ENCODE assay signal across 32 cellular contexts in the genomic region with DNA sequence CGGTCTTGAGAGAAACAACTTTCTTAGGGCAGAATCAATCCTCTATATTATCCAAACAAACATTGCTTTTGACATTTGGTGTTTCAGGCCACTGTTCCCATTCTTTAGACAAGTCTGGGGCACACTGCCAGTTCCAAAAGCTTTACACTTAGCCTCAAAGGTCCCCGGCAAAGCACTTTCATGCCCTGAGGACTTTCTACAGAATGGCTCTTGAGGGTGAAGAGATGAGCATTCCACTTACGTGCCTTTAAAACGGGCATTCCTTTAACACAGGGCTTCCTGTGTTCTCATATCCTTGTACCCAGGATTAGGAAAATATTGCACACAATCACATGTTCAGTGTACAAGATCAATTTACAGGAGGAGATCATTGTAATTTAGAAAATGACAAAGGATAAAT. TPM values are rescaled to one million over a fixed set of nuclear protein-coding genes. Genes with fewer than 3 reads are reported as not detected.
A peak's percentile ranks its signal among the peaks of the same experiment; 100 is the strongest.
DNase-seq lines count a peak whose midpoint lies in the region; ATAC-seq, FAIRE-seq and TF ChIP-seq lines count a peak whose summit lies in the region.
"Had no signal": no experiment of that assay in that cellular context is flagged by ENCODE, and none has a peak within 500 bp of the region (broad histone marks: within the 10 kb centered on the region; RNA-seq: fewer than 3 reads in every experiment).

No MANE protein-coding gene starts in this region.

- H3K9me3 ChIP-seq in lower lobe of right lung = no peaks in the 10 kb centered on the region
- H3K9me3 ChIP-seq in sigmoid colon = no peaks in the 10 kb centered on the region
- H3K9me3 ChIP-seq: thoracic aorta had no signal

- TF ChIP-seq EP300 in sigmoid colon (IDR thresholded peaks at IDR 0.05) = no peak

- WGBS in sigmoid colon, 2 donors = 79 to 82% methylated on average over 4 of the region's 4 CpGs

- no peaks in the 10 kb centered on the region for H3K4me1 ChIP-seq in lower lobe of right lung
- H3K4me1 ChIP-seq in sigmoid colon = no peaks in the 10 kb centered on the region
- H3K4me1 ChIP-seq: heart right ventricle had no signal

- TF ChIP-seq POLR2A in sigmoid colon (IDR thresholded peaks at IDR 0.05) = no peak

- FAIRE-seq in bronchial epithelial cell (lab: Jason Lieb, UNC) = no peak
- FAIRE-seq: A204.1, H1, K562 had no signal

- TF ChIP-seq CTCF in bronchial epithelial cell (IDR thresholded peaks at IDR 0.05; ENCODE audit: insufficient read depth, low read length, severe bottlenecking) (no peak), lower lobe of right lung (IDR thresholded peaks at IDR 0.05) (no peak), sigmoid colon (IDR thresholded peaks at IDR 0.05) (no peak)

- H3K4me1 Mint-ChIP-seq in stimulated activated effector memory CD8-positive, alpha-beta T cell treated with anti-CD3 and anti-CD28 coated beads, Interleukin-12 subunit alpha, Interleukin-12 subunit beta, amount 100 ng/mL, for 72 hours = peaks cover 7% of the 10 kb centered on the region
- H3K4me1 Mint-ChIP-seq: activated CD4-positive, alpha-beta T cell treated with anti-CD3 and anti-CD28 coated beads for 36 hours had no signal

- H3K36me3 Mint-ChIP-seq in stimulated activated effector memory CD8-positive, alpha-beta T cell treated with anti-CD3 and anti-CD28 coated beads, Interleukin-12 subunit alpha, Interleukin-12 subunit beta, amount 100 ng/mL, for 72 hours = no peaks in the 10 kb centered on the region
- H3K36me3 Mint-ChIP-seq: CD8-positive, alpha-beta T cell had no signal

- H3K36me3 ChIP-seq in bronchial epithelial cell (ENCODE audit: control insufficient read depth, insufficient read depth, low read length) (no peaks in the 10 kb centered on the region), lower lobe of right lung (no peaks in the 10 kb centered on the region), sigmoid colon (no peaks in the 10 kb centered on the region)
- H3K36me3 ChIP-seq: heart right ventricle, thoracic aorta had no signal

- peak; percentile 89 to 94 for ATAC-seq in lower lobe of right lung
- no peak for ATAC-seq in stimulated activated effector memory CD8-positive, alpha-beta T cell treated with anti-CD3 and anti-CD28 coated beads, Interleukin-12 subunit alpha, Interleukin-12 subunit beta, amount 100 ng/mL, for 72 hours
- ATAC-seq: activated CD4-positive, alpha-beta T cell treated with anti-CD3 and anti-CD28 coated beads for 36 hours; CD8-positive, alpha-beta T cell; heart right ventricle; K562 had no signal

- no peak overlapping the region for H3K4me3 ChIP-seq in bronchial epithelial cell (ENCODE audit: low read depth, low read length)
- no peak overlapping the region for H3K4me3 ChIP-seq in lower lobe of right lung
- no peak overlapping the region for H3K4me3 ChIP-seq in sigmoid colon
- H3K4me3 ChIP-seq: heart right ventricle, K562, thoracic aorta had no signal

- DNase-seq in NCI-H345 (lab: John Stamatoyannopoulos, UW) (peak; percentile 41), NCI-H345 treated with DMSO at 0.1 percent for 48 hours (lab: John Stamatoyannopoulos, UW; ENCODE audit: unreplicated experiment) (no peak), bronchial epithelial cell (ENCODE audit: low read depth) (peak; percentile 12), lower lobe of right lung (no peak), sigmoid colon (no peak), glomerular visceral epithelial cell (ENCODE audit: extremely low spot score) (no peak)
- no peak for DNase-seq in stimulated activated effector memory CD8-positive, alpha-beta T cell treated with anti-CD3 and anti-CD28 coated beads, Interleukin-12 subunit alpha, Interleukin-12 subunit beta, amount 100 ng/mL, for 72 hours (ENCODE audit: low spot score in 2 of 2)
- no peak for DNase-seq in activated CD4-positive, alpha-beta T cell treated with anti-CD3 and anti-CD28 coated beads, Interleukin-2, amount 50 U/mL, for 48 hours
- DNase-seq: activated CD4-positive, alpha-beta T cell treated with anti-CD3 and anti-CD28 coated beads for 36 hours; activated naive CD4-positive, alpha-beta T cell treated with Interleukin-2 at 50 U/mL for 16 hours; activated T-cell treated with anti-CD3 and anti-CD28 coated beads, Interleukin-2, amount 50 U/mL, for 24 hours; AML-193; amniotic stem cell; CD8-positive, alpha-beta T cell; cortex of kidney; GF-D8; heart right ventricle; mesenchymal stem cell; NCI-H1436; NCI-H2171 treated with DMSO at 0.1 percent for 48 hours; NCI-H774; nucleus accumbens; retina; stimulated activated CD4-positive, alpha-beta T cell treated with anti-CD3 and anti-CD28 coated beads, Interleukin-4, amount 100 ng/mL, for 4 hours; stimulated activated naive CD4-positive, alpha-beta T cell treated with Interleukin-2 at 50 U/mL for 16 hours; T-helper 2 cell had no signal

- H3K4me3 Mint-ChIP-seq in stimulated activated effector memory CD8-positive, alpha-beta T cell treated with anti-CD3 and anti-CD28 coated beads, Interleukin-12 subunit alpha, Interleukin-12 subunit beta, amount 100 ng/mL, for 72 hours = no peak overlapping the region
- H3K4me3 Mint-ChIP-seq: activated CD4-positive, alpha-beta T cell treated with anti-CD3 and anti-CD28 coated beads for 36 hours; activated T-cell treated with anti-CD3 and anti-CD28 coated beads, Interleukin-2, amount 50 U/mL, for 24 hours; CD8-positive, alpha-beta T cell had no signal

- H3K27me3 ChIP-seq in bronchial epithelial cell (ENCODE audit: control insufficient read depth, insufficient read depth, low read length) (no peaks in the 10 kb centered on the region), lower lobe of right lung (ENCODE audit: low read depth) (no peaks in the 10 kb centered on the region), sigmoid colon (no peaks in the 10 kb centered on the region)

- intact Hi-C loops in lower lobe of right lung (cut with DNase I) (no loop called here), sigmoid colon (cut with DNase I) (no loop called here)

- no peak overlapping the region for H3K27ac ChIP-seq in lower lobe of right lung
- H3K27ac ChIP-seq in sigmoid colon = no peak overlapping the region
- H3K27ac ChIP-seq: heart right ventricle, thoracic aorta had no signal

- no peak overlapping the region for H3K27ac Mint-ChIP-seq in stimulated activated effector memory CD8-positive, alpha-beta T cell treated with anti-CD3 and anti-CD28 coated beads, Interleukin-12 subunit alpha, Interleukin-12 subunit beta, amount 100 ng/mL, for 72 hours
- H3K27ac Mint-ChIP-seq: activated CD4-positive, alpha-beta T cell treated with anti-CD3 and anti-CD28 coated beads for 36 hours; activated T-cell treated with anti-CD3 and anti-CD28 coated beads, Interleukin-2, amount 50 U/mL, for 24 hours; CD8-positive, alpha-beta T cell had no signal

- H3K9me3 Mint-ChIP-seq in stimulated activated effector memory CD8-positive, alpha-beta T cell treated with anti-CD3 and anti-CD28 coated beads, Interleukin-12 subunit alpha, Interleukin-12 subunit beta, amount 100 ng/mL, for 72 hours = peaks cover 10% of the 10 kb centered on the region

RNA-seq across cellular contexts. Expression of a gene that starts 13.1 kb away (rescaled TPM):
- not detected in 2 replicates for total RNA-seq in bronchial epithelial cell
- 1.9 TPM for total RNA-seq in lower lobe of right lung
- total RNA-seq in sigmoid colon = not detected
- polyA plus RNA-seq in sigmoid colon = under 1 TPM in 1 of 3 donors, not detected in 2; 0.01 TPM
- total RNA-seq: activated CD4-positive, alpha-beta T cell treated with anti-CD3 and anti-CD28 coated beads for 36 hours; activated CD8-positive, alpha-beta memory T cell treated with anti-CD3 and anti-CD28 coated beads for 36 hours; CD8-positive, alpha-beta T cell; heart right ventricle; HT-29; K562; thoracic aorta had no signal
- polyA plus RNA-seq: heart right ventricle, K562 had no signal

RNA-seq across cellular contexts. Expression of a gene that starts 13.3 kb away (rescaled TPM):
- total RNA-seq in bronchial epithelial cell (not detected in 2 replicates), lower lobe of right lung (1.7 TPM), sigmoid colon (not detected)
- not detected for polyA plus RNA-seq in sigmoid colon
- total RNA-seq: activated CD8-positive, alpha-beta memory T cell treated with anti-CD3 and anti-CD28 coated beads for 36 hours; CD8-positive, alpha-beta T cell; heart right ventricle; HT-29; K562; thoracic aorta had no signal
- polyA plus RNA-seq: heart right ventricle had no signal

Comparison
In these comparisons a context has a peak if more than half of its experiments do, and no peak if none do; other contexts are left out.
1. DNase-seq: peak in NCI-H345 (single experiment) and bronchial epithelial cell (single experiment); none in NCI-H345 treated with DMSO at 0.1 percent for 48 hours (single experiment), lower lobe of right lung (single experiment), sigmoid colon (single experiment), glomerular visceral epithelial cell (single experiment), stimulated activated effector memory CD8-positive, alpha-beta T cell treated with anti-CD3 and anti-CD28 coated beads, Interleukin-12 subunit alpha, Interleukin-12 subunit beta, amount 100 ng/mL, for 72 hours (0 of 2) and activated CD4-positive, alpha-beta T cell treated with anti-CD3 and anti-CD28 coated beads, Interleukin-2, amount 50 U/mL, for 48 hours (0 of 2).